In the genomic region with DNA sequence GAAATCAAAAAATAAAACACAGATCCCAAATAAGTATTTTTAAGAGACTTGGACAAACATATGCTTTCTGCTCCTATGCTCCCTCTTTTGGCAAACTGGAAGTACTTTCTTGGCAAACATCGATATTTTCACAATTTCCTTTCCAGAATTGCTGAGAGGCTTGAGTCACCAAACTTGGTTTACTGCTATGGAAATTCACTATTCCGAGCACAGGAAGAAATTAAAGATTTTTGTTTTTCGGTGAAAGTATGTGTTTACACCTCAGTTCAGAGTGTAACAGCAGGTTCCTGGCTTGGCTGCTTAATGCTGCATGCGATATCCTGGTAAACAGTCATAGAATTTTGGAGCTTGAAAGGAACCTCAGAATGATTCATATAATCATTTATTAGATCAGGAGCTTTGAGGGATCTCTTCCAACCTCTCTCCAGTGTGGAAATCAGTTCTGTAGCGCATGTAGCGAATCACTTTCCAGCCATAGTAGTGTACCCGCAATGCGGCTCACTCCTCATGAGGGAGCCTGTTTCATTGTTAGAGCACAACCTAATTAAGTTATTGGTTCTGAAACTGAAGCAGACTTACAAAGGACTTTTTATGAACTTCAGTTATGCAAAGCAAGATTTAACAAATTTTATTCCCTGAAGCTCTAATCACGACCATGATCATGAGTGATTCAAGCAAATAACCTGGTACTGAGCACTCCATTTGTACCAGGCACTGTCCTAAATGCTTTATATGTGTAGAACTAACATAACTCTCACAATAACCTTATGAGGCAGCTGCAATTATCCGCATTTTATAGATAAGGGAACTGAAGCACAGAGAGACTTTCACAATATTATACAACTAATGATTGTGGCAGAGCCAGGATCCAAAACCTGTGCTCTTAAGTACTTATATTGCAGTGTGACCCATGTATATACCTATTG, we compare ENCODE assay signal across 10 cellular contexts. TPM values are rescaled to one million over a fixed set of nuclear protein-coding genes. Genes with fewer than 3 reads are reported as not detected.
A peak's percentile ranks its signal among the peaks of the same experiment; 100 is the strongest.
DNase-seq lines count a peak whose midpoint lies in the region; ATAC-seq and TF ChIP-seq lines count a peak whose summit lies in the region.
"Had no signal": no experiment of that assay in that cellular context is flagged by ENCODE, and none has a peak within 500 bp of the region (broad histone marks: within the 10 kb centered on the region; RNA-seq: fewer than 3 reads in every experiment).

No MANE protein-coding gene starts in this region.

- H3K4me1 ChIP-seq in endodermal cell (ENCODE audit: control insufficient read depth, insufficient read depth, low read length) = peaks cover 15% of the 10 kb centered on the region
- peaks cover 10% of the 10 kb centered on the region for H3K4me1 ChIP-seq in mucosa of stomach (ENCODE audit: control insufficient read depth, insufficient read depth, low read length)

- H3K9me3 ChIP-seq in endodermal cell (ENCODE audit: control insufficient read depth, low read length) (no peaks in the 10 kb centered on the region), mucosa of stomach (ENCODE audit: control insufficient read depth, low read length) (no peaks in the 10 kb centered on the region)

- H3K36me3 ChIP-seq in endodermal cell (ENCODE audit: control insufficient read depth, insufficient read depth, low read length) (peaks cover 9% of the 10 kb centered on the region), mucosa of stomach (ENCODE audit: control insufficient read depth, insufficient read depth, low read length) (no peaks in the 10 kb centered on the region)

- peak overlapping the region; percentile 50 for H3K27ac Mint-ChIP-seq in endodermal cell
- H3K27ac Mint-ChIP-seq in activated CD8-positive, alpha-beta memory T cell treated with anti-CD3 and anti-CD28 coated beads, Interleukin-2, amount 10 ng/mL, durations not matched to agents 7 days and 5 days = no peak overlapping the region
- H3K27ac Mint-ChIP-seq: naive B cell had no signal

- DNase-seq in ELR (ENCODE audit: low read depth) (peak; percentile 88), NCI-H460 (ENCODE audit: extremely low read depth, low read depth) (peak; percentile 44), endodermal cell (no peak), NCI-H748 (lab: John Stamatoyannopoulos, UW; ENCODE audit: unreplicated experiment) (no peak), D341Med (ENCODE audit: low spot score) (no peak), SW480 (ENCODE audit: low spot score) (no peak)
- DNase-seq in activated CD8-positive, alpha-beta memory T cell treated with anti-CD3 and anti-CD28 coated beads, Interleukin-2, amount 10 ng/mL, durations not matched to agents 7 days and 5 days = no peak
- DNase-seq: naive B cell had no signal

- H3K9me3 Mint-ChIP-seq in endodermal cell = no peaks in the 10 kb centered on the region
- no peaks in the 10 kb centered on the region for H3K9me3 Mint-ChIP-seq in activated CD8-positive, alpha-beta memory T cell treated with anti-CD3 and anti-CD28 coated beads, Interleukin-2, amount 10 ng/mL, durations not matched to agents 7 days and 5 days (ENCODE audit: low read depth)
- H3K9me3 Mint-ChIP-seq: naive B cell had no signal

- no peak overlapping the region for H3K27ac ChIP-seq in endodermal cell (ENCODE audit: low read depth, low read length)
- H3K27ac ChIP-seq: KMS-11 had no signal

- peak; percentile 71 for TF ChIP-seq CTCF in endodermal cell (conservative IDR thresholded peaks at IDR 0.05)

- no peak for ATAC-seq in activated CD8-positive, alpha-beta memory T cell treated with anti-CD3 and anti-CD28 coated beads, Interleukin-2, amount 10 ng/mL, durations not matched to agents 7 days and 5 days

- CTCF ChIA-PET in activated CD8-positive, alpha-beta memory T cell treated with anti-CD3 and anti-CD28 coated beads, Interleukin-2, amount 10 ng/mL, durations not matched to agents 7 days and 5 days (lab: Charles Lee) = no interaction called here

- no peaks in the 10 kb centered on the region for H3K27me3 Mint-ChIP-seq in endodermal cell (ENCODE audit: insufficient read depth)
- H3K27me3 Mint-ChIP-seq in activated CD8-positive, alpha-beta memory T cell treated with anti-CD3 and anti-CD28 coated beads, Interleukin-2, amount 10 ng/mL, durations not matched to agents 7 days and 5 days = peaks cover 17% of the 10 kb centered on the region
- H3K27me3 Mint-ChIP-seq: naive B cell had no signal

- peak overlapping the region; percentile 48 for H3K4me3 ChIP-seq in endodermal cell (ENCODE audit: low read length)
- H3K4me3 ChIP-seq in mucosa of stomach (ENCODE audit: low read length) = no peak overlapping the region

- H3K4me1 Mint-ChIP-seq in endodermal cell = peaks cover 32% of the 10 kb centered on the region
- no peaks in the 10 kb centered on the region for H3K4me1 Mint-ChIP-seq in activated CD8-positive, alpha-beta memory T cell treated with anti-CD3 and anti-CD28 coated beads, Interleukin-2, amount 10 ng/mL, durations not matched to agents 7 days and 5 days
- H3K4me1 Mint-ChIP-seq: naive B cell had no signal

- H3K27me3 ChIP-seq in endodermal cell (ENCODE audit: control insufficient read depth, insufficient read depth, low read length, poor library complexity, severe bottlenecking) (no peaks in the 10 kb centered on the region), mucosa of stomach (ENCODE audit: control insufficient read depth, insufficient read depth, low read length) (no peaks in the 10 kb centered on the region)

- WGBS in endodermal cell (ENCODE audit: insufficient coverage in 1 of 2, insufficient read length in 1 of 2), 2 experiments = 81 to 91% methylated on average over 8 to 10 of the region's 10 CpGs

- H3K4me3 Mint-ChIP-seq in endodermal cell = no peak overlapping the region
- H3K4me3 Mint-ChIP-seq in activated CD8-positive, alpha-beta memory T cell treated with anti-CD3 and anti-CD28 coated beads, Interleukin-2, amount 10 ng/mL, durations not matched to agents 7 days and 5 days = no peak overlapping the region
- H3K4me3 Mint-ChIP-seq: naive B cell had no signal

- peaks cover 10% of the 10 kb centered on the region for H3K36me3 Mint-ChIP-seq in endodermal cell (ENCODE audit: low read depth)
- no peaks in the 10 kb centered on the region for H3K36me3 Mint-ChIP-seq in activated CD8-positive, alpha-beta memory T cell treated with anti-CD3 and anti-CD28 coated beads, Interleukin-2, amount 10 ng/mL, durations not matched to agents 7 days and 5 days
- H3K36me3 Mint-ChIP-seq: naive B cell had no signal

- peak overlapping the region; percentile 45 for H3K9ac ChIP-seq in endodermal cell (ENCODE audit: extremely low read depth, low read length, poor library complexity, severe bottlenecking)
- peak overlapping the region; percentile 63 for H3K9ac ChIP-seq in mucosa of stomach (ENCODE audit: low read length)
- H3K9ac ChIP-seq: KMS-11 had no signal

RNA-seq across cellular contexts. Expression of a gene that starts 56.4 kb away (rescaled TPM):
- total RNA-seq in NCI-H460 (2014; rRNA removed; shearing (Covaris generic)) = 130 and 150 TPM in 2 replicates
- polyA plus RNA-seq in NCI-H460 (2014; cell fraction: nucleus; rRNA removed) = 108 and 140 TPM in 2 replicates
- 100 to 1,000 TPM; 151 to 235 TPM for total RNA-seq in endodermal cell
- 164 TPM for polyA plus RNA-seq in endodermal cell (2013, experiment 1 of 2)
- polyA plus RNA-seq in endodermal cell (2013, experiment 2 of 2) = 164 TPM
- total RNA-seq in activated CD8-positive, alpha-beta memory T cell treated with anti-CD3 and anti-CD28 coated beads, Interleukin-2, amount 10 ng/mL, durations not matched to agents 7 days and 5 days = 100 to 1,000 TPM; 144 to 193 TPM

Comparison
In these comparisons a context has a peak if more than half of its experiments do, and no peak if none do; other contexts are left out.
1. DNase-seq: peak in ELR (single experiment) and NCI-H460 (single experiment); none in endodermal cell (single experiment), NCI-H748 (single experiment), D341Med (single experiment), activated CD8-positive, alpha-beta memory T cell treated with anti-CD3 and anti-CD28 coated beads, Interleukin-2, amount 10 ng/mL, durations not matched to agents 7 days and 5 days (single experiment) and SW480 (single experiment).